13 cellular contexts compared by ENCODE assay signal in genomic region chr18:36015629-36016028, GRCh38. TPM values are rescaled to one million over a fixed set of nuclear protein-coding genes. Genes with fewer than 3 reads are reported as not detected.
A peak's percentile ranks its signal among the peaks of the same experiment; 100 is the strongest.
DNase-seq lines count a peak whose midpoint lies in the region; ATAC-seq and TF ChIP-seq lines count a peak whose summit lies in the region.
"Had no signal": no experiment of that assay in that cellular context is flagged by ENCODE, and none has a peak within 500 bp of the region (broad histone marks: within the 10 kb centered on the region; RNA-seq: fewer than 3 reads in every experiment).

No MANE protein-coding gene starts in this region.

- no peaks in the 10 kb centered on the region for H3K9me2 ChIP-seq in PC-3 (replicated peaks; ENCODE audit: low read length)

- no peaks in the 10 kb centered on the region for H3K79me2 ChIP-seq in PC-3 (ENCODE audit: low read length)
- H3K79me2 ChIP-seq: hepatocyte had no signal

- in situ Hi-C loops in ACHN (cut with HindIII; ENCODE audit: low pct_ligation_motif_present, low pct_unique_long_range_greater_than_20kb, low sequenced_read_pairs): no loop called here

- no peaks in the 10 kb centered on the region for H3K36me3 Mint-ChIP-seq in activated B cell treated with CpG ODN at 0.5 μM for 24 hours (ENCODE audit: low read depth)
- H3K36me3 Mint-ChIP-seq in activated T-cell treated with anti-CD3 and anti-CD28 coated beads, Interleukin-2, amount 50 U/mL, for 4 hours (ENCODE audit: insufficient read depth): peaks cover 2% of the 10 kb centered on the region

- no peaks in the 10 kb centered on the region for H3F3A ChIP-seq in PC-3 (ENCODE audit: low read length, unreplicated experiment)

- H3K4me2 ChIP-seq in PC-3 (ENCODE audit: low read length): no peak overlapping the region
- H3K4me2 ChIP-seq: hepatocyte, KMS-11, smooth muscle cell had no signal

- peak overlapping the region; percentile 12 for H3K27ac Mint-ChIP-seq in activated B cell treated with CpG ODN at 0.5 μM for 24 hours

- no peak overlapping the region for H3K4me3 ChIP-seq in PC-3 (ENCODE audit: low read length)
- H3K4me3 ChIP-seq: hepatocyte, smooth muscle cell had no signal

- H3K27me3 ChIP-seq in PC-3 (ENCODE audit: low read length): no peaks in the 10 kb centered on the region
- H3K27me3 ChIP-seq: hepatocyte had no signal

- H3K9me3 ChIP-seq in PC-3 (ENCODE audit: low read length): no peaks in the 10 kb centered on the region

- CTCF ChIA-PET in activated B cell treated with CpG ODN at 0.5 μM for 24 hours (lab: Charles Lee) (no interaction called here), PC-3 (lab: Charles Lee) (no interaction called here)

- H3K4me1 Mint-ChIP-seq in activated B cell treated with CpG ODN at 0.5 μM for 24 hours: peaks cover 26% of the 10 kb centered on the region
- H3K4me1 Mint-ChIP-seq in activated T-cell treated with anti-CD3 and anti-CD28 coated beads, Interleukin-2, amount 50 U/mL, for 4 hours (ENCODE audit: low read depth): peaks cover 6% of the 10 kb centered on the region

- intact Hi-C loops in activated B cell treated with CpG ODN at 0.5 μM for 24 hours (cut with micrococcal nuclease): loop anchor here (1.0 to 5.0 kb wide), 4 partner anchors 51 to 423 kb away; partner anchors contain the start of gene RPRD1A
- intact Hi-C loops in PC-3 (cut with micrococcal nuclease): loop anchor here (2.0 to 10.0 kb wide), 3 partner anchors 51 to 559 kb away; partner anchors contain the start of genes ELP2, RPRD1A and SLC39A6

- no peaks in the 10 kb centered on the region for H4K20me1 ChIP-seq in PC-3 (ENCODE audit: low read length)

- no TSS peak for BruUV-seq in PC-3 (replicated peaks; lab: Mats Ljungman, UMichigan)

- H2AFZ ChIP-seq in PC-3 (ENCODE audit: low read length): no peak overlapping the region
- H2AFZ ChIP-seq: hepatocyte had no signal

- H3K4me3 Mint-ChIP-seq in activated B cell treated with CpG ODN at 0.5 μM for 24 hours: no peak overlapping the region
- no peak overlapping the region for H3K4me3 Mint-ChIP-seq in activated T-cell treated with anti-CD3 and anti-CD28 coated beads, Interleukin-2, amount 50 U/mL, for 4 hours

- DNase-seq in activated B cell treated with CpG ODN at 0.5 μM for 24 hours (no peak), ACHN (no peak), AML-193 (lab: John Stamatoyannopoulos, UW) (no peak), PC-3 (no peak)
- DNase-seq in activated T-cell treated with anti-CD3 and anti-CD28 coated beads, Interleukin-2, amount 50 U/mL, for 4 hours: no peak
- DNase-seq: activated naive CD4-positive, alpha-beta T cell treated with anti-CD3 and anti-CD28 coated beads, Interleukin-2, amount 50 U/mL, for 16 hours; Calu3 had no signal

- POLR2A ChIA-PET in activated B cell treated with CpG ODN at 0.5 μM for 24 hours (lab: Charles Lee): no interaction called here
- POLR2A ChIA-PET in PC-3 (lab: Charles Lee; ENCODE audit: unreplicated experiment): no interaction called here

- no peak overlapping the region for H3K27ac ChIP-seq in PC-3 (ENCODE audit: low read length)
- H3K27ac ChIP-seq: hepatocyte, KMS-11 had no signal

- H3K9me3 Mint-ChIP-seq in activated B cell treated with CpG ODN at 0.5 μM for 24 hours: no peaks in the 10 kb centered on the region
- H3K9me3 Mint-ChIP-seq in activated T-cell treated with anti-CD3 and anti-CD28 coated beads, Interleukin-2, amount 50 U/mL, for 4 hours: no peaks in the 10 kb centered on the region

- TF ChIP-seq CTCF in activated B cell treated with CpG ODN at 0.5 μM for 24 hours (IDR thresholded peaks at IDR 0.05): no peak
- TF ChIP-seq CTCF in PC-3 (conservative IDR thresholded peaks at IDR 0.05; ENCODE audit: low read depth, low read length): no peak

- ATAC-seq in GM18861 (IDR thresholded peaks at IDR 0.05; ENCODE audit: unreplicated experiment): peak; percentile 83
- peak; percentile 94 for ATAC-seq in GM21576 (IDR thresholded peaks at IDR 0.05; ENCODE audit: unreplicated experiment)
- peak; percentile 83 for ATAC-seq in HG03135 (IDR thresholded peaks at IDR 0.05; ENCODE audit: unreplicated experiment)
- peak; percentile 75 for ATAC-seq in activated B cell treated with CpG ODN at 0.5 μM for 24 hours (ENCODE audit: low read depth)
- ATAC-seq in activated T-cell treated with anti-CD3 and anti-CD28 coated beads, Interleukin-2, amount 50 U/mL, for 4 hours: no peak
- ATAC-seq in PC-3: no peak

- H3K27me3 Mint-ChIP-seq in activated B cell treated with CpG ODN at 0.5 μM for 24 hours: no peaks in the 10 kb centered on the region
- no peaks in the 10 kb centered on the region for H3K27me3 Mint-ChIP-seq in activated T-cell treated with anti-CD3 and anti-CD28 coated beads, Interleukin-2, amount 50 U/mL, for 4 hours (ENCODE audit: low read depth)

- no peak overlapping the region for H3K9ac ChIP-seq in PC-3 (ENCODE audit: low read length)
- H3K9ac ChIP-seq: KMS-11 had no signal

- H3K36me3 ChIP-seq in PC-3 (ENCODE audit: low read depth, low read length): no peaks in the 10 kb centered on the region

- no peaks in the 10 kb centered on the region for H3K4me1 ChIP-seq in PC-3 (ENCODE audit: insufficient read depth, low read length)

RNA-seq across cellular contexts. Expression of gene RPRD1A, which starts 51.7 kb away (rescaled TPM):
- total RNA-seq in activated B cell treated with CpG ODN at 0.5 μM for 24 hours (40.7 and 47.6 TPM in 2 replicates), PC-3 (2014; rRNA removed) (42.2 and 46.0 TPM in 2 replicates)
- 10 to 100 TPM; 19.7 to 23.4 (median 21.7) TPM for total RNA-seq in activated T-cell treated with anti-CD3 and anti-CD28 coated beads, Interleukin-2, amount 50 U/mL, for 4 hours

Comparison
In these comparisons a context has a peak if more than half of its experiments do, and no peak if none do; other contexts are left out.
1. ATAC-seq: peak in GM18861 (single experiment), GM21576 (single experiment), HG03135 (single experiment) and activated B cell treated with CpG ODN at 0.5 μM for 24 hours (single experiment); none in activated T-cell treated with anti-CD3 and anti-CD28 coated beads, Interleukin-2, amount 50 U/mL, for 4 hours (0 of 2) and PC-3 (single experiment).